32 cellular contexts compared by ENCODE assay signal in genomic region chr9:68964102-68964541, GRCh38. TPM values are rescaled to one million over a fixed set of nuclear protein-coding genes. Genes with fewer than 3 reads are reported as not detected.
DNase-seq lines count a peak whose midpoint lies in the region; ATAC-seq, FAIRE-seq and TF ChIP-seq lines count a peak whose summit lies in the region.
"Had no signal": no experiment of that assay in that cellular context is flagged by ENCODE, and none has a peak within 500 bp of the region (broad histone marks: within the 10 kb centered on the region; RNA-seq: fewer than 3 reads in every experiment).

No MANE protein-coding gene starts in this region.

- FAIRE-seq in GM18507 (lab: Jason Lieb, UNC) (peak; percentile 33), islet of Langerhans (lab: Jason Lieb, UNC) (peak; percentile 5), pancreas (lab: Jason Lieb, UNC) (peak; percentile 74)
- FAIRE-seq: GM12878, H1 had no signal

- no peaks in the 10 kb centered on the region for H3K9me2 ChIP-seq in PC-3 (replicated peaks; ENCODE audit: low read length)

- WGBS in pancreas, 2 donors, result 32 to 39% methylated on average over 3 of the region's 3 CpGs
- WGBS in lower leg skin, 2 donors, result 64 to 66% methylated on average over 3 of the region's 3 CpGs

- H3K27me3 ChIP-seq in PC-3 (ENCODE audit: low read length), result peaks cover 35% of the 10 kb centered on the region
- H3K27me3 ChIP-seq in pancreas, result no peaks in the 10 kb centered on the region
- peaks cover 7% of the 10 kb centered on the region for H3K27me3 ChIP-seq in osteoblast (ENCODE audit: insufficient read depth, low read length)
- H3K27me3 ChIP-seq: BLaER1 treated with 17β-estradiol and CSF1 and Interleukin-3, amounts not matched to agents 10 nM and 100 nM; esophagus muscularis mucosa; right atrium auricular region; SJSA1 had no signal

- no peaks in the 10 kb centered on the region for H3F3A ChIP-seq in PC-3 (ENCODE audit: low read length, unreplicated experiment)

- no peaks in the 10 kb centered on the region for H3K79me2 ChIP-seq in PC-3 (ENCODE audit: low read length)
- H3K79me2 ChIP-seq in osteoblast (ENCODE audit: insufficient read depth, low read length), result no peaks in the 10 kb centered on the region

- POLR2A ChIA-PET in PC-3 (lab: Charles Lee; ENCODE audit: unreplicated experiment), result no interaction called here

- H3K4me1 ChIP-seq in PC-3 (ENCODE audit: insufficient read depth, low read length) (peaks cover 15% of the 10 kb centered on the region), pancreas (peaks cover 4 to 17% (median 7%) of the 10 kb centered on the region in 3 donors), osteoblast (ENCODE audit: insufficient read depth, low read length) (no peaks in the 10 kb centered on the region)
- H3K4me1 ChIP-seq: BLaER1 treated with 17β-estradiol and CSF1 and Interleukin-3, amounts not matched to agents 10 nM and 100 nM; esophagus muscularis mucosa; foreskin keratinocyte; SJSA1 had no signal

- no peak for TF ChIP-seq POLR2A in lower leg skin (IDR thresholded peaks at IDR 0.05)

- H2AFZ ChIP-seq in PC-3 (ENCODE audit: low read length) (no peak overlapping the region), osteoblast (ENCODE audit: low read length) (no peak overlapping the region)

- H3K4me3 ChIP-seq in PC-3 (ENCODE audit: low read length), result no peak overlapping the region
- no peak overlapping the region for H3K4me3 ChIP-seq in pancreas
- H3K4me3 ChIP-seq in lower leg skin (ENCODE audit: low read depth, poor library complexity, severe bottlenecking), result no peak overlapping the region
- H3K4me3 ChIP-seq in osteoblast (ENCODE audit: insufficient read depth, low read length), result no peak overlapping the region
- H3K4me3 ChIP-seq: BLaER1 treated with 17β-estradiol and CSF1 and Interleukin-3, amounts not matched to agents 10 nM and 100 nM; esophagus muscularis mucosa; GM12878; right atrium auricular region; SJSA1 had no signal

- H3K36me3 ChIP-seq in PC-3 (ENCODE audit: low read depth, low read length) (no peaks in the 10 kb centered on the region), pancreas (no peaks in the 10 kb centered on the region), osteoblast (ENCODE audit: insufficient read depth, low read length) (no peaks in the 10 kb centered on the region)
- H3K36me3 ChIP-seq: esophagus muscularis mucosa, right atrium auricular region, SJSA1 had no signal

- H3K27ac ChIP-seq in PC-3 (ENCODE audit: low read length) (no peak overlapping the region), pancreas (peak overlapping the region in 1 of 4 donors; percentile 41), osteoblast (ENCODE audit: low read depth, low read length) (no peak overlapping the region)
- H3K27ac ChIP-seq: BLaER1 treated with 17β-estradiol and CSF1 and Interleukin-3, amounts not matched to agents 10 nM and 100 nM; esophagus muscularis mucosa; foreskin keratinocyte; SJSA1 had no signal

- H3K9ac ChIP-seq in PC-3 (ENCODE audit: low read length), result no peak overlapping the region
- H3K9ac ChIP-seq: BLaER1 treated with 17β-estradiol and CSF1 and Interleukin-3, amounts not matched to agents 10 nM and 100 nM had no signal

- TF ChIP-seq CTCF in PC-3 (conservative IDR thresholded peaks at IDR 0.05; ENCODE audit: low read depth, low read length) (no peak), pancreas (IDR thresholded peaks at IDR 0.05) (no peak), lower leg skin (IDR thresholded peaks at IDR 0.05) (no peak), osteoblast (IDR thresholded peaks at IDR 0.05; ENCODE audit: extremely low read depth, low read depth, low read length) (no peak)

- CTCF ChIA-PET in PC-3 (lab: Charles Lee), result interaction anchor here (0.5 kb wide), 1 partner anchor 142 kb away, joined by 3 read pairs; no protein-coding TSS in a partner anchor

- intact Hi-C loops in PC-3 (cut with micrococcal nuclease), result loop anchor here (10.0 kb wide), 1 partner anchor 229 kb away; no protein-coding TSS in a partner anchor
- intact Hi-C loops in pancreas (cut with DNase I), result no loop called here
- intact Hi-C loops in lower leg skin (cut with DNase I; ENCODE audit: low total_unique reads), result no loop called here

- H3K4me2 ChIP-seq in PC-3 (ENCODE audit: low read length) (0 out of 2 replicates have a peak overlapping the region, but pooled peaks have one; percentile 19), osteoblast (ENCODE audit: insufficient read depth, low read length) (no peak overlapping the region)
- H3K4me2 ChIP-seq: BLaER1 treated with 17β-estradiol and CSF1 and Interleukin-3, amounts not matched to agents 10 nM and 100 nM had no signal

- H3K9me3 ChIP-seq in PC-3 (ENCODE audit: low read length) (no peaks in the 10 kb centered on the region), pancreas (no peaks in the 10 kb centered on the region), osteoblast (ENCODE audit: low read depth, low read length) (no peaks in the 10 kb centered on the region)
- H3K9me3 ChIP-seq: esophagus muscularis mucosa, right atrium auricular region, SJSA1 had no signal

- no peak for DNase-seq in GM18507 (ENCODE audit: extremely low spot score, insufficient read length, low read depth)
- DNase-seq in PC-3, result peak; percentile 38
- DNase-seq in pancreas, result no peak
- no peak for DNase-seq in lower leg skin (ENCODE audit: low spot score in 2 of 2)
- no peak for DNase-seq in NCI-H1105 treated with DMSO at 0.1 percent for 48 hours (lab: John Stamatoyannopoulos, UW)
- no peak for DNase-seq in osteoblast (ENCODE audit: insufficient read length, low spot score, missing footprints)
- DNase-seq: activated CD4-positive, alpha-beta memory T cell treated with anti-CD3 and anti-CD28 coated beads, Interleukin-2, amount 10 ng/mL, durations not matched to agents 7 days and 5 days; aorta; caudate nucleus; dermis blood vessel endothelial cell; EL; foreskin keratinocyte; Kasumi-1; NCI-H1092; NCI-H187 treated with DMSO at 0.1 percent for 48 hours; NCI-H2171 treated with DMSO at 0.1 percent for 48 hours; NCI-H524 treated with DMSO at 0.1 percent for 48 hours; stimulated activated CD4-positive, alpha-beta T cell treated with anti-CD3 and anti-CD28 coated beads, Interleukin-12 subunit alpha, Interleukin-12 subunit beta, amount 100 ng/mL, for 4 hours; stimulated activated CD4-positive, alpha-beta T cell treated with anti-CD3 and anti-CD28 coated beads, Interleukin-4, amount 100 ng/mL, for 1 hour; T-cell had no signal

- ATAC-seq in PC-3, result peak; percentile 86
- peak; percentile 39 to 63 (median 55) for ATAC-seq in pancreas
- ATAC-seq in HG02588 (IDR thresholded peaks at IDR 0.05; ENCODE audit: unreplicated experiment), result no peak
- ATAC-seq: activated T-helper 17 cell treated with anti-CD3 and anti-CD28 coated beads, Interleukin-2, amount 50 U/mL, for 72 hours; foreskin keratinocyte; GM12878; T-cell had no signal

- H4K20me1 ChIP-seq in PC-3 (ENCODE audit: low read length) (no peaks in the 10 kb centered on the region), osteoblast (ENCODE audit: insufficient read depth, low read length) (no peaks in the 10 kb centered on the region)
- H4K20me1 ChIP-seq: BLaER1 treated with 17β-estradiol and CSF1 and Interleukin-3, amounts not matched to agents 10 nM and 100 nM had no signal

- BruUV-seq in PC-3 (replicated peaks; lab: Mats Ljungman, UMichigan), result no TSS peak

RNA-seq across cellular contexts. Expression of gene PRKACG, which starts 49.8 kb away (rescaled TPM):
- total RNA-seq in PC-3 (2014; rRNA removed) (not detected in 2 replicates), pancreas (not detected), lower leg skin (not detected), osteoblast (not detected in 2 replicates)
- not detected for polyA plus RNA-seq in pancreas
- total RNA-seq: activated CD4-positive, alpha-beta memory T cell treated with anti-CD3 and anti-CD28 coated beads, Interleukin-2, amount 10 ng/mL, durations not matched to agents 7 days and 5 days; activated T-helper 17 cell treated with anti-CD3 and anti-CD28 coated beads, Interleukin-2, amount 50 U/mL, for 72 hours; aorta; dermis blood vessel endothelial cell; esophagus muscularis mucosa; foreskin keratinocyte; GM12878; H1; mononuclear cell; right atrium auricular region; SJSA1; T-cell; urinary bladder had no signal
- polyA plus RNA-seq: aorta, foreskin keratinocyte, GM12878, H1, neural cell, urinary bladder had no signal
